In genomic region chr16:71919033-71919432, GRCh38 we compare ENCODE assay signal across 9 cellular contexts. TPM values are rescaled to one million over a fixed set of nuclear protein-coding genes. Genes with fewer than 3 reads are reported as not detected.
A peak's percentile ranks its signal among the peaks of the same experiment; 100 is the strongest.
DNase-seq lines count a peak whose midpoint lies in the region; ATAC-seq lines count a peak whose summit lies in the region.
"Had no signal": no experiment of that assay in that cellular context is flagged by ENCODE, and none has a peak within 500 bp of the region (broad histone marks: within the 10 kb centered on the region; RNA-seq: fewer than 3 reads in every experiment).

No MANE protein-coding gene starts in this region.

- no peaks in the 10 kb centered on the region for H3K9me3 ChIP-seq in HAP-1
- H3K9me3 ChIP-seq: gastroesophageal sphincter had no signal

- no peaks in the 10 kb centered on the region for H3K27me3 Mint-ChIP-seq in stimulated activated naive CD8-positive, alpha-beta T cell treated with anti-CD3 and anti-CD28 coated beads, Interleukin-15, amount 100 ng/mL, for 72 hours

- no peak overlapping the region for H3K4me3 ChIP-seq in HAP-1
- H3K4me3 ChIP-seq: gastroesophageal sphincter had no signal

- H3K27ac Mint-ChIP-seq in stimulated activated naive CD8-positive, alpha-beta T cell treated with anti-CD3 and anti-CD28 coated beads, Interleukin-15, amount 100 ng/mL, for 72 hours, result no peak overlapping the region

- in situ Hi-C loops in HAP-1 (cut with MboI; ENCODE audit: low sequenced_read_pairs), result no loop called here

- H3K4me1 Mint-ChIP-seq in stimulated activated naive CD8-positive, alpha-beta T cell treated with anti-CD3 and anti-CD28 coated beads, Interleukin-15, amount 100 ng/mL, for 72 hours, result peaks cover 26% of the 10 kb centered on the region

- no peaks in the 10 kb centered on the region for H3K27me3 ChIP-seq in HAP-1 (ENCODE audit: low read depth)
- H3K27me3 ChIP-seq: gastroesophageal sphincter had no signal

- no peak overlapping the region for H3K4me3 Mint-ChIP-seq in stimulated activated naive CD8-positive, alpha-beta T cell treated with anti-CD3 and anti-CD28 coated beads, Interleukin-15, amount 100 ng/mL, for 72 hours

- no peaks in the 10 kb centered on the region for H3K9me3 Mint-ChIP-seq in stimulated activated naive CD8-positive, alpha-beta T cell treated with anti-CD3 and anti-CD28 coated beads, Interleukin-15, amount 100 ng/mL, for 72 hours

- DNase-seq in left lobe of liver (ENCODE audit: low spot score) (no peak), cerebellar cortex (ENCODE audit: low spot score) (no peak), HAP-1 (ENCODE audit: low spot score in 2 of 2) (no peak)
- DNase-seq in stimulated activated CD4-positive, alpha-beta T cell treated with anti-CD3 and anti-CD28 coated beads, Interleukin-2, amount 100 ng/mL, for 48 hours, result no peak
- no peak for DNase-seq in stimulated activated naive CD8-positive, alpha-beta T cell treated with anti-CD3 and anti-CD28 coated beads, Interleukin-15, amount 100 ng/mL, for 72 hours

- ATAC-seq in GM18499 (IDR thresholded peaks at IDR 0.05; ENCODE audit: insufficient read depth, unreplicated experiment), result peak; percentile 82
- peak; percentile 84 for ATAC-seq in GM21423 (IDR thresholded peaks at IDR 0.05; ENCODE audit: unreplicated experiment)
- peak; percentile 65 for ATAC-seq in HG03442 (IDR thresholded peaks at IDR 0.05; ENCODE audit: unreplicated experiment)
- ATAC-seq in left lobe of liver, result peak; percentile 53
- ATAC-seq in stimulated activated naive CD8-positive, alpha-beta T cell treated with anti-CD3 and anti-CD28 coated beads, Interleukin-15, amount 100 ng/mL, for 72 hours, result no peak
- ATAC-seq: gastroesophageal sphincter had no signal

- no peaks in the 10 kb centered on the region for H3K4me1 ChIP-seq in HAP-1

- peaks cover 98% of the 10 kb centered on the region for H3K36me3 ChIP-seq in HAP-1 (replicated peaks)

RNA-seq across cellular contexts. Expression of gene IST1, which starts 23.7 kb away (rescaled TPM):
- total RNA-seq in left lobe of liver, result 56.2 TPM

RNA-seq across cellular contexts. Expression of gene ZNF821, which starts 35.1 kb away (rescaled TPM):
- total RNA-seq in left lobe of liver, result 2.4 TPM
